Comparison of ENCODE assay signal across 15 cellular contexts in the genomic region with DNA sequence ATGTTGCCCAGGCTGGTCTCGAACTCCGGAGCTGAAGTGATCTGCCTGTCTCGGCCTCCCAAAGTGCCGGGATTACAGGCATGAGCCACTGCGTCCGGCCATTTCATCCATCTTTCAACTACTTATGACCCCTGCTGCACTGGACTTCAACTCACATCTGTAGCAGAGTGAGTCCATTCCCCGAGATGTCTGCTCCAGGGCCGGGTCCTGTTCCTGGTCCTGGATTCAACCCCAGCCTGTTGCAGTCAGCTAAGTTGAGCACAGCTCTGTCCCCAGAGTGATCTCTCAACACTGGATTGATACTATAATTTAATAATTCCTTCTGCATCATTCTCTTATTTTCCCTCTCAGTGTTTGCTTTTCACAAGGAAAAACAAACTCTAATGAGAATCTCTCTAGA. TPM values are rescaled to one million over a fixed set of nuclear protein-coding genes. Genes with fewer than 3 reads are reported as not detected.
A peak's percentile ranks its signal among the peaks of the same experiment; 100 is the strongest.
DNase-seq lines count a peak whose midpoint lies in the region; ATAC-seq and TF ChIP-seq lines count a peak whose summit lies in the region.
"Had no signal": no experiment of that assay in that cellular context is flagged by ENCODE, and none has a peak within 500 bp of the region (broad histone marks: within the 10 kb centered on the region; RNA-seq: fewer than 3 reads in every experiment).

No MANE protein-coding gene starts in this region.

- no peak overlapping the region for H3K56ac ChIP-seq in IMR-90 (ENCODE audit: extremely low read depth, insufficient read depth, low read length)

- H2AK5ac ChIP-seq in IMR-90 (ENCODE audit: low read depth, low read length) (no peak overlapping the region), mesenchymal stem cell (ENCODE audit: low read length, severe bottlenecking) (no peak overlapping the region)

- no peak overlapping the region for H2BK12ac ChIP-seq in mesenchymal stem cell (ENCODE audit: low read length in 2 of 2)

- H3K36me3 ChIP-seq in left ventricle myocardium inferior (no peaks in the 10 kb centered on the region), IMR-90 (ENCODE audit: control insufficient read depth, insufficient read depth, low read length) (no peaks in the 10 kb centered on the region), mesenchymal stem cell (ENCODE audit: control insufficient read depth in 1 of 2, insufficient read depth in 2 of 2, low read depth in 1 of 2, low read length in 2 of 2) (peaks cover 0 to 7% of the 10 kb centered on the region in 2 experiments), mammary epithelial cell (ENCODE audit: insufficient read depth, low read length) (no peaks in the 10 kb centered on the region)
- H3K36me3 ChIP-seq: BLaER1 treated with 17β-estradiol and CSF1 and Interleukin-3, amounts not matched to agents 10 nM and 100 nM had no signal

- H4K20me1 ChIP-seq in IMR-90 (ENCODE audit: insufficient read depth, low read length): no peaks in the 10 kb centered on the region
- H4K20me1 ChIP-seq in mammary epithelial cell (ENCODE audit: insufficient read depth, low read length): no peaks in the 10 kb centered on the region

- H3K79me2 ChIP-seq in mammary epithelial cell (ENCODE audit: insufficient read depth, low read length): no peaks in the 10 kb centered on the region

- H3K18ac ChIP-seq in IMR-90 (ENCODE audit: low read depth, low read length): no peak overlapping the region
- peak overlapping the region in 1 of 2 experiments; percentile 16 for H3K18ac ChIP-seq in mesenchymal stem cell (ENCODE audit: low read depth in 1 of 2, low read length in 2 of 2)

- no peaks in the 10 kb centered on the region for H3K27me3 ChIP-seq in left ventricle myocardium inferior (ENCODE audit: low read depth)
- H3K27me3 ChIP-seq in IMR-90 (ENCODE audit: control insufficient read depth, insufficient read depth, low read length): no peaks in the 10 kb centered on the region
- H3K27me3 ChIP-seq in dorsolateral prefrontal cortex: no peaks in the 10 kb centered on the region
- peaks cover 0 to 3% of the 10 kb centered on the region in 2 experiments for H3K27me3 ChIP-seq in mesenchymal stem cell (ENCODE audit: control insufficient read depth in 1 of 2, insufficient read depth in 1 of 2, low read length in 2 of 2)
- H3K27me3 ChIP-seq in mammary epithelial cell (ENCODE audit: insufficient read depth, low read length): no peaks in the 10 kb centered on the region

- TF ChIP-seq CTCF in left ventricle myocardium inferior (IDR thresholded peaks at IDR 0.05; ENCODE audit: borderline replicate concordance) (no peak), IMR-90 (conservative IDR thresholded peaks at IDR 0.05; ENCODE audit: low read depth, low read length) (no peak), dorsolateral prefrontal cortex (IDR thresholded peaks at IDR 0.05 in 54 of 56, conservative IDR thresholded peaks at IDR 0.05 in 2 of 56; ENCODE audit: low read depth in 1 of 56, partially characterized antibody in 56 of 56) (no peak), mammary epithelial cell (conservative IDR thresholded peaks at IDR 0.05 in 1 of 2, IDR thresholded peaks at IDR 0.05 in 1 of 2; ENCODE audit: extremely low read depth in 1 of 2, insufficient read depth in 1 of 2, low read depth in 1 of 2, low read length in 2 of 2) (no peak)

- intact Hi-C loops in Right ventricle myocardium superior (cut with DNase I): no loop called here
- intact Hi-C loops in left ventricle myocardium inferior (cut with micrococcal nuclease): no loop called here
- intact Hi-C loops in IMR-90 (cut with micrococcal nuclease): no loop called here
- intact Hi-C loops in dorsolateral prefrontal cortex (cut with DNase I): no loop called here
- intact Hi-C loops in mammary epithelial cell (cut with micrococcal nuclease): no loop called here

- no peak overlapping the region for H3K23ac ChIP-seq in IMR-90 (ENCODE audit: low read depth, low read length)
- H3K23ac ChIP-seq in mesenchymal stem cell (ENCODE audit: low read length in 2 of 2): no peak overlapping the region

- CTCF ChIA-PET in IMR-90 (lab: Yijun Ruan, JAX) (no interaction called here), mammary epithelial cell (lab: Charles Lee; ENCODE audit: low non-redundant PET) (no interaction called here)

- H2BK120ac ChIP-seq in IMR-90 (ENCODE audit: low read depth, low read length) (no peak overlapping the region), mesenchymal stem cell (ENCODE audit: low read depth, low read length) (no peak overlapping the region)

- 0 out of 3 replicates have a peak overlapping the region, but pooled peaks have one; percentile 17 for H2BK15ac ChIP-seq in IMR-90 (ENCODE audit: low read depth, low read length)
- H2BK15ac ChIP-seq in mesenchymal stem cell (ENCODE audit: low read depth, poor library complexity, severe bottlenecking): no peak overlapping the region

- H3K9me3 ChIP-seq in left ventricle myocardium inferior (replicated peaks): peaks cover 7% of the 10 kb centered on the region
- no peaks in the 10 kb centered on the region for H3K9me3 ChIP-seq in IMR-90 (ENCODE audit: control insufficient read depth, insufficient read depth, low read length)
- H3K9me3 ChIP-seq in mesenchymal stem cell (ENCODE audit: control insufficient read depth, low read length): no peaks in the 10 kb centered on the region
- no peaks in the 10 kb centered on the region for H3K9me3 ChIP-seq in mammary epithelial cell (replicated peaks; ENCODE audit: insufficient read depth, low read length)

- dilution Hi-C loops in IMR-90 (cut with HindIII; ENCODE audit: low sequenced_read_pairs, unreplicated experiment): no loop called here
- dilution Hi-C loops in mammary epithelial cell (cut with HindIII; ENCODE audit: low sequenced_read_pairs): no loop called here

- in situ Hi-C loops in IMR-90 (cut with MboI; ENCODE audit: low sequenced_read_pairs) (no loop called here), mammary epithelial cell (cut with MboI; ENCODE audit: low sequenced_read_pairs in 2 of 2) (no loop called here)

- H3K4me1 ChIP-seq in left ventricle myocardium inferior (peaks cover 14% of the 10 kb centered on the region), IMR-90 (ENCODE audit: control insufficient read depth, insufficient read depth, low read length) (no peaks in the 10 kb centered on the region), mesenchymal stem cell (ENCODE audit: control insufficient read depth, insufficient read depth, low read depth, low read length) (peaks cover 1% of the 10 kb centered on the region), mammary epithelial cell (ENCODE audit: insufficient read depth, low read length) (no peaks in the 10 kb centered on the region)

- peak; percentile 55 for DNase-seq in Right ventricle myocardium superior
- DNase-seq in left ventricle myocardium inferior: no peak
- DNase-seq in IMR-90: no peak
- DNase-seq in dorsolateral prefrontal cortex: no peak
- no peak for DNase-seq in mesenchymal stem cell
- DNase-seq in mammary epithelial cell: no peak
- DNase-seq in activated CD4-positive, alpha-beta T cell treated with anti-CD3 and anti-CD28 coated beads for 4 hours: no peak
- DNase-seq: 8988T; CD4-positive, CD25-positive, alpha-beta regulatory T cell; DMS53; GF-D8 had no signal

- no peak for TF ChIP-seq POLR2A in IMR-90 (IDR thresholded peaks at IDR 0.05; ENCODE audit: low read depth, low read length)

- H3K4me3 ChIP-seq in left ventricle myocardium inferior: no peak overlapping the region
- H3K4me3 ChIP-seq in IMR-90 (ENCODE audit: insufficient read depth, low read depth, low read length): no peak overlapping the region
- no peak overlapping the region for H3K4me3 ChIP-seq in dorsolateral prefrontal cortex
- no peak overlapping the region for H3K4me3 ChIP-seq in mesenchymal stem cell (ENCODE audit: insufficient read depth in 1 of 2, low read depth in 1 of 2, low read length in 2 of 2)
- no peak overlapping the region for H3K4me3 ChIP-seq in mammary epithelial cell (replicated peaks in 1 of 3; ENCODE audit: insufficient read depth in 1 of 3, low read depth in 2 of 3, low read length in 3 of 3)
- H3K4me3 ChIP-seq: BLaER1 treated with 17β-estradiol and CSF1 and Interleukin-3, amounts not matched to agents 10 nM and 100 nM had no signal

- H2AK9ac ChIP-seq in IMR-90 (replicated peaks; ENCODE audit: low read depth, low read length, poor library complexity): no peak overlapping the region

- no peak for TF ChIP-seq RAD21 in IMR-90 (IDR thresholded peaks at IDR 0.05; ENCODE audit: low read length)

- no peak overlapping the region for H3K27ac ChIP-seq in left ventricle myocardium inferior (replicated peaks)
- H3K27ac ChIP-seq in IMR-90 (ENCODE audit: insufficient read depth, low read length): no peak overlapping the region
- peak overlapping the region in 44 of 59 donors; percentile 1 to 70 (median 39) for H3K27ac ChIP-seq in dorsolateral prefrontal cortex
- H3K27ac ChIP-seq in mesenchymal stem cell (ENCODE audit: low read length, poor library complexity, severe bottlenecking): no peak overlapping the region
- H3K27ac ChIP-seq in mammary epithelial cell (ENCODE audit: insufficient read depth, low read depth, low read length): no peak overlapping the region
- H3K27ac ChIP-seq: BLaER1 treated with 17β-estradiol and CSF1 and Interleukin-3, amounts not matched to agents 10 nM and 100 nM had no signal

- H2AFZ ChIP-seq in IMR-90 (replicated peaks; ENCODE audit: low read length, poor library complexity): no peak overlapping the region
- H2AFZ ChIP-seq in mesenchymal stem cell (ENCODE audit: low read depth, low read length): no peak overlapping the region
- no peak overlapping the region for H2AFZ ChIP-seq in mammary epithelial cell (ENCODE audit: low read depth, low read length)

- no peak overlapping the region for H3K14ac ChIP-seq in IMR-90 (replicated peaks; ENCODE audit: low read depth, low read length)
- H3K14ac ChIP-seq in mesenchymal stem cell (ENCODE audit: low read length in 2 of 2): no peak overlapping the region

- H3K79me1 ChIP-seq in IMR-90 (ENCODE audit: low read depth in 1 of 2, low read length in 2 of 2) (no peaks in the 10 kb centered on the region), mesenchymal stem cell (replicated peaks; ENCODE audit: low read length, poor library complexity, severe bottlenecking) (peaks cover 6% of the 10 kb centered on the region)

- no peak overlapping the region for H3K4me2 ChIP-seq in IMR-90 (ENCODE audit: low read depth, low read length)
- H3K4me2 ChIP-seq in mesenchymal stem cell (ENCODE audit: low read length, poor library complexity, severe bottlenecking): no peak overlapping the region
- H3K4me2 ChIP-seq in mammary epithelial cell (ENCODE audit: insufficient read depth, low read depth, low read length): no peak overlapping the region
- H3K4me2 ChIP-seq: BLaER1 treated with 17β-estradiol and CSF1 and Interleukin-3, amounts not matched to agents 10 nM and 100 nM had no signal

- WGBS in IMR-90 (ENCODE audit: extremely low coverage in 2 of 2, insufficient read length in 1 of 2), 2 experiments: 96% methylated on average over 8 of the region's 8 CpGs; no CpG with 5 or more reads in 1 of the 2 experiments
- WGBS in mesenchymal stem cell: 96% methylated on average over 8 of the region's 8 CpGs
- WGBS in mammary epithelial cell (ENCODE audit: low coverage, missing lambda C conversion rate): 90% methylated on average over 8 of the region's 8 CpGs

- H4K8ac ChIP-seq in IMR-90 (ENCODE audit: low read depth in 2 of 2, low read length in 2 of 2): no peak overlapping the region
- H4K8ac ChIP-seq in mesenchymal stem cell (ENCODE audit: low read length): no peak overlapping the region

- no peak overlapping the region for H4K5ac ChIP-seq in IMR-90 (ENCODE audit: low read depth, low read length)

- no peak overlapping the region for H2BK5ac ChIP-seq in IMR-90 (ENCODE audit: low read depth, low read length, poor library complexity, severe bottlenecking)
- no peak overlapping the region for H2BK5ac ChIP-seq in mesenchymal stem cell (ENCODE audit: low read depth, low read length, poor library complexity, severe bottlenecking)

- H4K91ac ChIP-seq in IMR-90 (ENCODE audit: insufficient read depth, low read depth, low read length): no peak overlapping the region
- no peak overlapping the region for H4K91ac ChIP-seq in mesenchymal stem cell (ENCODE audit: low read length)

- POLR2A ChIA-PET in IMR-90 (lab: Charles Lee; ENCODE audit: unreplicated experiment): no interaction called here

- BruUV-seq in IMR-90 (replicated peaks; lab: Mats Ljungman, UMichigan) (no TSS peak), mammary epithelial cell (replicated peaks; lab: Mats Ljungman, UMichigan) (no TSS peak)

- H2BK20ac ChIP-seq in IMR-90 (ENCODE audit: low read depth, low read length): no peak overlapping the region

- peaks cover 4% of the 10 kb centered on the region; the same call in 1 of the 2 replicates for H3K9me1 ChIP-seq in IMR-90 (ENCODE audit: insufficient read depth, low read length)

- no peak overlapping the region for H3K9ac ChIP-seq in IMR-90 (ENCODE audit: low read depth, low read length)
- H3K9ac ChIP-seq in mesenchymal stem cell (ENCODE audit: low read length): peak overlapping the region; percentile 9
- no peak overlapping the region for H3K9ac ChIP-seq in mammary epithelial cell (ENCODE audit: insufficient read depth, low read length)
- H3K9ac ChIP-seq: BLaER1 treated with 17β-estradiol and CSF1 and Interleukin-3, amounts not matched to agents 10 nM and 100 nM had no signal

- H3K4ac ChIP-seq in IMR-90 (ENCODE audit: low read depth, low read length): no peak overlapping the region
- no peak overlapping the region for H3K4ac ChIP-seq in mesenchymal stem cell (ENCODE audit: low read depth in 1 of 2, low read length in 2 of 2)

- peak; percentile 66 for ATAC-seq in Right ventricle myocardium superior (ENCODE audit: poor library complexity)
- no peak for ATAC-seq in IMR-90 (ENCODE audit: low read depth)
- no peak for ATAC-seq in GM18498 (IDR thresholded peaks at IDR 0.05; ENCODE audit: unreplicated experiment)
- ATAC-seq: HCT116 had no signal

RNA-seq across cellular contexts. Expression of a gene that starts 25.9 kb away (rescaled TPM):
- total RNA-seq in Right ventricle myocardium superior: 6.5 TPM
- total RNA-seq in left ventricle myocardium inferior: 1.5 TPM
- 17.9 and 24.2 TPM in 2 replicates for total RNA-seq in IMR-90 (2012; rRNA removed)
- polyA plus RNA-seq in IMR-90 (2012; rRNA removed): 11.9 and 12.3 TPM in 2 replicates
- polyA plus RNA-seq in IMR-90 (2012; cell fraction: cytosol; rRNA removed): 2.3 and 2.7 TPM in 2 replicates
- polyA plus RNA-seq in IMR-90 (2012; cell fraction: nucleus; rRNA removed; ENCODE audit: low replicate concordance): 1.1 and 12.1 TPM in 2 replicates
- 10 to 100 TPM; 15.2 to 51.9 (median 26.9) TPM for total RNA-seq in dorsolateral prefrontal cortex
- 13.7 TPM for polyA plus RNA-seq in mesenchymal stem cell (2013, experiment 1 of 2)
- 14.3 TPM for polyA plus RNA-seq in mesenchymal stem cell (2013, experiment 2 of 2)
- 1 to 10 TPM in 1 of 2 donors, not detected in 1; 4.2 TPM for total RNA-seq in mammary epithelial cell
- 2.3 TPM for polyA plus RNA-seq in mammary epithelial cell
- polyA minus RNA-seq in mammary epithelial cell: 0.83 TPM
- total RNA-seq: HT1080 had no signal

Comparison
In these comparisons a context has a peak if more than half of its experiments do, and no peak if none do; other contexts are left out.
1. H3K27ac ChIP-seq: peak in dorsolateral prefrontal cortex (44 of 59); none in left ventricle myocardium inferior (single experiment), IMR-90 (single experiment), mesenchymal stem cell (single experiment) and mammary epithelial cell (single experiment).